20 cellular contexts compared by ENCODE assay signal in the genomic region with DNA sequence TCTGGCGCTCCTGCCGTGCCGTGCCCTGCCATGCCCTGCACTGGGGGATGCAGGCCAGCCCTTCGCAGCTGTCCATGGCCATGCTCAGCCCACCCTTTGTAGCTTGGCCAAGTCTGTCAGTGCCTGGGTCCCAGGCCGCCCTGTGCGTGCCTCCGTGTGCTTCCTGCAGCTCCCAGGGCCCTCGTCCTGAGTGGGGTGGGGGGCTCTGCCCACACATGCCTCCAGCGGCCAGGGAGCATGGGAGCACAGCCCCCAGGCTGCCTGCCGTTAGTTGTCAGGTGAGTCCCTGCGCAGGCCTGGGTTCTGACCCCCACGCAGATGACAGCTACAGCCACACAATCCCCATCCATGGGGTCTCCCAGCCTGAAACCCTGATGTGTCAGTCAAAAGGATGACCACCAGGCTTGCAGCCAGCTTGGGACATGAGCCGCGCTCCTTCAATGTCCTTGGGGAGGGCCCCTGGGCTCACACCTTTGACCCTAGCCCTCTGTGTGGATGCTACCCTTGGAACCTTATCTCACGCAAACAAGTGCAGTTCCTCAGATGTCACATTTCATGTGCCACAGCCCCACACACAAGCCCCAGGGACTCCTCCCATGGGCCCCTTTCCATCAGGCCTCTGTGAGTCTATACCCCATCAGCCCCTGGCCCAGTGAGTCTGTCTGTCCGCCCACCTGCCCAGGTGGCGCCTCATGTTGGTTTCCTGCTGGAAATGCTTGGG. TPM values are rescaled to one million over a fixed set of nuclear protein-coding genes. Genes with fewer than 3 reads are reported as not detected.
DNase-seq lines count a peak whose midpoint lies in the region; ATAC-seq and TF ChIP-seq lines count a peak whose summit lies in the region.
"Had no signal": no experiment of that assay in that cellular context is flagged by ENCODE, and none has a peak within 500 bp of the region (broad histone marks: within the 10 kb centered on the region; RNA-seq: fewer than 3 reads in every experiment).

No MANE protein-coding gene starts in this region.

- no peak overlapping the region for H2AFZ ChIP-seq in HCT116 (ENCODE audit: low read depth, low read length, poor library complexity, severe bottlenecking)

- CTCF ChIA-PET in HCT116 (lab: Charles Lee), result no interaction called here
- CTCF ChIA-PET in T-cell (lab: Charles Lee), result no interaction called here

- H3K4me1 Mint-ChIP-seq in natural killer cell (peaks cover 37 to 70% of the 10 kb centered on the region in 2 donors), T-cell (peaks cover 11 to 32% (median 21%) of the 10 kb centered on the region in 3 donors)

- H3K27me3 Mint-ChIP-seq in natural killer cell (ENCODE audit: low read depth in 2 of 2) (no peaks in the 10 kb centered on the region), T-cell (no peaks in the 10 kb centered on the region)

- DNase-seq in HCT116 (ENCODE audit: low read depth, low spot score) (no peak), ascending aorta (ENCODE audit: low spot score in 2 of 2) (no peak), natural killer cell (no peak), germinal center (ENCODE audit: low spot score) (no peak), T-cell (no peak)
- DNase-seq: activated CD4-positive, alpha-beta T cell treated with anti-CD3 and anti-CD28 coated beads, Interleukin-2, amount 50 U/mL, for 1 hour; AML-193; cerebellar nuclear complex; KG1; mucosa of descending colon; NCI-H1048; NCI-H510A treated with DMSO at 0.1 percent for 48 hours; nucleus accumbens; stimulated activated CD4-positive, alpha-beta T cell treated with anti-CD3 and anti-CD28 coated beads, Interleukin-1b, Interleukin-23, amount 100 ng/mL, for 48 hours had no signal

- H3K36me3 Mint-ChIP-seq in natural killer cell (peaks cover 10% of the 10 kb centered on the region), T-cell (peaks cover 33% of the 10 kb centered on the region)

- H3K27me3 ChIP-seq in BLaER1 treated with 17β-estradiol and CSF1 and Interleukin-3, amounts not matched to agents 10 nM and 100 nM, result no peaks in the 10 kb centered on the region
- H3K27me3 ChIP-seq in HCT116 (ENCODE audit: insufficient read depth, low read length), result no peaks in the 10 kb centered on the region
- no peaks in the 10 kb centered on the region for H3K27me3 ChIP-seq in ascending aorta
- H3K27me3 ChIP-seq: left lung, SJSA1 had no signal

- ATAC-seq in HCT116, result no peak
- ATAC-seq in natural killer cell, result no peak
- no peak for ATAC-seq in T-cell (replicated peaks in 1 of 4)
- ATAC-seq in GM19035 (IDR thresholded peaks at IDR 0.05; ENCODE audit: unreplicated experiment), result no peak
- ATAC-seq: left lung, mucosa of descending colon, sciatic nerve had no signal

- peak overlapping the region; percentile 92 to 93 for H3K27ac Mint-ChIP-seq in natural killer cell
- H3K27ac Mint-ChIP-seq in T-cell, result no peak overlapping the region

- no peak overlapping the region for H3K4me3 ChIP-seq in BLaER1 treated with 17β-estradiol and CSF1 and Interleukin-3, amounts not matched to agents 10 nM and 100 nM
- H3K4me3 ChIP-seq in HCT116 (replicated peaks in 1 of 2; ENCODE audit: low read depth in 1 of 2, low read length in 2 of 2) (no peak overlapping the region), ascending aorta (no peak overlapping the region)
- H3K4me3 ChIP-seq: left lung, mucosa of descending colon, SJSA1 had no signal

- no TSS peak for BruUV-seq in HCT116 (replicated peaks; lab: Mats Ljungman, UMichigan)

- POLR2A ChIA-PET in HCT116 (lab: Charles Lee) (no interaction called here), T-cell (lab: Charles Lee) (no interaction called here)

- H3K9me3 Mint-ChIP-seq in natural killer cell (no peaks in the 10 kb centered on the region), T-cell (no peaks in the 10 kb centered on the region)

- peaks cover 11 to 67% (median 43%) of the 10 kb centered on the region in 11 experiments; a peak in 16 of 22 replicates for H4K20me1 ChIP-seq in BLaER1 treated with 17β-estradiol and CSF1 and Interleukin-3, amounts not matched to agents 10 nM and 100 nM
- no peaks in the 10 kb centered on the region for H4K20me1 ChIP-seq in HCT116 (ENCODE audit: insufficient read depth)

- TF ChIP-seq RAD21 in HCT116 (IDR thresholded peaks at IDR 0.05; ENCODE audit: low read depth), result no peak

- no peaks in the 10 kb centered on the region for H3K79me2 ChIP-seq in HCT116 (ENCODE audit: insufficient read depth, low read length)

- RAD21 ChIA-PET in HCT116 (lab: Charles Lee; ENCODE audit: low non-redundant PET in 1 of 2, low total read pairs in 2 of 2, uncharacterized antibody in 2 of 2, unreplicated experiment in 2 of 2), result no interaction called here

- H3K4me2 ChIP-seq in BLaER1 treated with 17β-estradiol and CSF1 and Interleukin-3, amounts not matched to agents 10 nM and 100 nM, result peak overlapping the region in 8 of 11 experiments; percentile 38 to 91 (median 74); a peak in 13 of 22 replicates
- H3K4me2 ChIP-seq in HCT116 (ENCODE audit: low read length), result 0 out of 2 replicates have a peak overlapping the region, but pooled peaks have one; percentile 13

- intact Hi-C loops in HCT116 (cut with micrococcal nuclease), result no loop called here
- intact Hi-C loops in ascending aorta (cut with DNase I), result no loop called here
- intact Hi-C loops in natural killer cell (cut with micrococcal nuclease), result no loop called here

- H3K4me3 Mint-ChIP-seq in natural killer cell (no peak overlapping the region), T-cell (no peak overlapping the region)

- peaks cover 0 to 79% (median 51%) of the 10 kb centered on the region in 10 experiments; a peak in 17 of 20 replicates for H3K4me1 ChIP-seq in BLaER1 treated with 17β-estradiol and CSF1 and Interleukin-3, amounts not matched to agents 10 nM and 100 nM
- H3K4me1 ChIP-seq in HCT116 (ENCODE audit: control insufficient read depth in 1 of 2, insufficient read depth in 2 of 2, low read length in 2 of 2) (peaks cover 21 to 42% of the 10 kb centered on the region in 2 experiments), ascending aorta (peaks cover 0 to 3% of the 10 kb centered on the region in 2 donors)

- H3K9me2 ChIP-seq in HCT116 (ENCODE audit: insufficient read depth), result no peaks in the 10 kb centered on the region

- peak overlapping the region in 8 of 11 experiments; percentile 13 to 57 (median 32); a peak in 9 of 22 replicates for H3K9ac ChIP-seq in BLaER1 treated with 17β-estradiol and CSF1 and Interleukin-3, amounts not matched to agents 10 nM and 100 nM
- H3K9ac ChIP-seq in HCT116 (ENCODE audit: low read length), result 0 out of 2 replicates have a peak overlapping the region, but pooled peaks have one; percentile 14

- peak overlapping the region in 9 of 11 experiments; percentile 10 to 80 (median 63); a peak in 19 of 22 replicates for H3K27ac ChIP-seq in BLaER1 treated with 17β-estradiol and CSF1 and Interleukin-3, amounts not matched to agents 10 nM and 100 nM
- peak overlapping the region; percentile 50; the same call in 1 of the 2 replicates for H3K27ac ChIP-seq in HCT116 (ENCODE audit: low read depth, low read length)
- H3K27ac ChIP-seq in ascending aorta, result peak overlapping the region; percentile 54 to 75

- TF ChIP-seq POLR2A in HCT116 (IDR thresholded peaks at IDR 0.05; ENCODE audit: borderline replicate concordance, extremely low read depth, insufficient read depth, insufficient read length), result no peak

- H3K9me3 ChIP-seq in BLaER1 treated with 17β-estradiol and CSF1 and Interleukin-3, amounts not matched to agents 10 nM and 100 nM (replicated peaks in 1 of 11), result no peaks in the 10 kb centered on the region
- H3K9me3 ChIP-seq in HCT116 (ENCODE audit: control insufficient read depth in 1 of 2, insufficient read depth in 1 of 2, low read depth in 1 of 2, low read length in 2 of 2) (no peaks in the 10 kb centered on the region), ascending aorta (no peaks in the 10 kb centered on the region)
- H3K9me3 ChIP-seq: left lung, mucosa of descending colon, SJSA1 had no signal

- TF ChIP-seq CTCF in HCT116 (IDR thresholded peaks at IDR 0.05 in 2 of 3, conservative IDR thresholded peaks at IDR 0.05 in 1 of 3; ENCODE audit: borderline replicate concordance in 1 of 3, insufficient read depth in 1 of 3, low read depth in 2 of 3, low read length in 2 of 3) (no peak), ascending aorta (IDR thresholded peaks at IDR 0.05) (no peak), natural killer cell (IDR thresholded peaks at IDR 0.05) (no peak)

- H3K36me3 ChIP-seq in BLaER1 treated with 17β-estradiol and CSF1 and Interleukin-3, amounts not matched to agents 10 nM and 100 nM, result peaks cover 78 to 100% (median 99%) of the 10 kb centered on the region in 11 experiments
- H3K36me3 ChIP-seq in HCT116 (ENCODE audit: control insufficient read depth in 1 of 2, insufficient read depth in 2 of 2, low read length in 2 of 2) (peaks cover 3 to 7% of the 10 kb centered on the region in 2 experiments; a peak in 3 of 4 replicates), ascending aorta (peaks cover 35 to 63% of the 10 kb centered on the region in 2 donors)

TF ChIP-seq in HCT116, 20 proteins besides CTCF, POLR2A, EP300 and RAD21 (continues in another document):
- TF ChIP-seq ATF3 (IDR thresholded peaks at IDR 0.05) (no peak), EZH2phosphoT487 (IDR thresholded peaks at IDR 0.05; ENCODE audit: borderline replicate concordance) (no peak), MAX (IDR thresholded peaks at IDR 0.05) (no peak)

RNA-seq across cellular contexts. Expression of gene TMED1, which starts 24.5 kb away (rescaled TPM):
- total RNA-seq in HCT116 (2021; ENCODE audit: unreplicated experiment), result 26.3 TPM
- polyA plus RNA-seq in HCT116 (2012), result 43.7 and 46.8 TPM in 2 replicates
- 25.0 TPM for total RNA-seq in ascending aorta
- total RNA-seq in natural killer cell, result 10 to 100 TPM; 20.5 to 27.8 (median 27.4) TPM
- total RNA-seq in T-cell, result 10 to 100 TPM in 2 of 5 donors, 1 to 10 TPM in 3; 6.1 to 11.4 (median 9.5) TPM

RNA-seq across cellular contexts. Expression of gene C19orf38, which starts 36.7 kb away (rescaled TPM):
- total RNA-seq in HCT116 (2021; ENCODE audit: unreplicated experiment) (0.74 TPM), ascending aorta (not detected), natural killer cell (1 to 10 TPM; 2.9 to 9.9 (median 6.2) TPM), T-cell (1 to 10 TPM in 3 of 5 donors, under 1 TPM in 2; 0.51 to 1.8 (median 1.0) TPM)
- polyA plus RNA-seq in HCT116 (2012), result 0.17 and 0.42 TPM in 2 replicates
- total RNA-seq: SJSA1, temporal lobe had no signal

RNA-seq across cellular contexts. Expression of gene CARM1, which starts 59.8 kb away (rescaled TPM):
- total RNA-seq in HCT116 (2021; ENCODE audit: unreplicated experiment), result 103 TPM
- polyA plus RNA-seq in HCT116 (2012), result 92.2 and 98.1 TPM in 2 replicates
- total RNA-seq in ascending aorta, result 22.9 TPM
- 10 to 100 TPM; 13.4 to 21.3 (median 19.8) TPM for total RNA-seq in natural killer cell
- 10 to 100 TPM; 22.3 to 35.2 (median 30.8) TPM for total RNA-seq in T-cell

Comparison
In these comparisons a context has a peak if more than half of its experiments do, and no peak if none do; other contexts are left out.
1. H3K27ac Mint-ChIP-seq: peak in natural killer cell (2 of 2); none in T-cell (0 of 2).
2. Peak in every context shown above with its lines, with median percentiles within 50 percentile points of each other: H3K27ac ChIP-seq.